Comparison of ENCODE assay signal across 24 cellular contexts in genomic region chr17:76966486-76967181, GRCh38.
"Had no signal": no experiment of that assay in that cellular context is flagged by ENCODE, and none has a peak within 500 bp of the region (broad histone marks: within the 10 kb centered on the region; RNA-seq: fewer than 3 reads in every experiment).

No MANE protein-coding gene starts in this region.

- H3K4me3 ChIP-seq: body of pancreas, left ventricle myocardium inferior, ovary, prostate gland, upper lobe of right lung had no signal

- H3K27ac ChIP-seq: body of pancreas, foreskin keratinocyte, left ventricle myocardium inferior, neutrophil, ovary, prostate gland, upper lobe of right lung had no signal

- H3K4me3 Mint-ChIP-seq: activated B cell treated with CpG ODN at 0.5 μM for 24 hours; activated CD4-positive, alpha-beta T cell treated with anti-CD3 and anti-CD28 coated beads for 36 hours; dendritic cell treated with granulocyte-macrophage colony-stimulating factor and Interleukin-4, amounts not matched to agents 40 ng/mL and 50 ng/mL, for 4 days; immature natural killer cell; natural killer cell had no signal

- DNase-seq: activated B cell treated with CpG ODN at 0.5 μM for 24 hours; activated CD4-positive, alpha-beta T cell treated with anti-CD3 and anti-CD28 coated beads for 36 hours; activated CD4-positive, alpha-beta T cell treated with anti-CD3 and anti-CD28 coated beads, Interleukin-2, amount 50 U/mL, for 48 hours; activated gamma-delta T cell; activated naive CD4-positive, alpha-beta T cell treated with anti-CD3 and anti-CD28 coated beads, Interleukin-2, amount 50 U/mL, for 16 hours; activated T-cell treated with anti-CD3 and anti-CD28 coated beads, Interleukin-2, amount 50 U/mL, for 48 hours; anterior cingulate cortex; body of pancreas; effector CD8-positive, alpha-beta T cell; foreskin keratinocyte; immature natural killer cell; left ventricle myocardium inferior; mammary epithelial cell; midbrain; natural killer cell; ovary; stimulated activated CD4-positive, alpha-beta T cell treated with anti-CD3 and anti-CD28 coated beads, Interleukin-4, amount 100 ng/mL, for 24 hours; stimulated activated naive CD8-positive, alpha-beta T cell treated with anti-CD3 and anti-CD28 coated beads, Interleukin-15, Interleukin-2, amounts not matched to agents 100 U/mL and 50 U/mL, for 24 hours; T-helper 1 cell; T-helper 9 cell; upper lobe of right lung had no signal

- H3K27me3 ChIP-seq: ovary had no signal

- ATAC-seq: activated CD4-positive, alpha-beta T cell treated with anti-CD3 and anti-CD28 coated beads for 36 hours; body of pancreas; foreskin keratinocyte; natural killer cell; stimulated activated naive CD8-positive, alpha-beta T cell treated with anti-CD3 and anti-CD28 coated beads, Interleukin-15, Interleukin-2, amounts not matched to agents 100 U/mL and 50 U/mL, for 24 hours; upper lobe of right lung had no signal

- H3K9me3 ChIP-seq: body of pancreas, left ventricle myocardium inferior, neutrophil, ovary, prostate gland, upper lobe of right lung had no signal

- H3K36me3 Mint-ChIP-seq: immature natural killer cell, natural killer cell had no signal

- H3K27ac Mint-ChIP-seq: activated B cell treated with CpG ODN at 0.5 μM for 24 hours; activated CD4-positive, alpha-beta T cell treated with anti-CD3 and anti-CD28 coated beads for 36 hours; dendritic cell treated with granulocyte-macrophage colony-stimulating factor and Interleukin-4, amounts not matched to agents 40 ng/mL and 50 ng/mL, for 4 days; immature natural killer cell; natural killer cell had no signal

- H3K36me3 ChIP-seq: left ventricle myocardium inferior, neutrophil, ovary, prostate gland, upper lobe of right lung had no signal

- H3K4me1 ChIP-seq: foreskin keratinocyte, prostate gland had no signal
